ENCODE assay signal across 31 cellular contexts in the genomic region with DNA sequence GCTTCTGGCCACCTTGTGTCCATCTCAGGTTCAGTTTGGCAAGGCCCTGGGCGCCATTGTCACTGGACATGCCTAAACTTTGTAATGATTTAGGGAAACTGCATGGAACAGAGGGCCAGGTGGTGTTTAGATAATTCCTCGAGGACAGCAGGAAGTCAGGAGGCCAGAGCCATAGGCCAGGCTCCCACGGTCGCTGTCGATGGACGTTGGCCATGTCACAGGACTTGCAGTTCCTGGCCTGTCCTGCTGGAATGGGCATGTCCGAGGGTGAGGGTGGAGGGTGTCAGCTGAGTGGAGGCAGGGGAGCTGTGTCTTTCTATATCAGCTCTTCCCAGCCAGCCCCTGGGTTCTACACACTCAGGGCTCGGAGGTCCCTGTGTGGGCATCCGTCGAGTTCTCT.
"Had no signal": no experiment of that assay in that cellular context is flagged by ENCODE, and none has a peak within 500 bp of the region (broad histone marks: within the 10 kb centered on the region; RNA-seq: fewer than 3 reads in every experiment).

No MANE protein-coding gene starts in this region.

- ATAC-seq: activated CD8-positive, alpha-beta T cell treated with anti-CD3 and anti-CD28 coated beads for 36 hours; activated naive CD4-positive, alpha-beta T cell treated with anti-CD3 and anti-CD28 coated beads, Interleukin-2, amount 50 U/mL, for 72 hours; activated T-cell treated with anti-CD3 and anti-CD28 coated beads, Interleukin-2, amount 50 U/mL, for 4 hours; activated T-cell treated with anti-CD3 and anti-CD28 coated beads, Interleukin-2, amount 50 U/mL, for 72 hours; activated T-helper 17 cell treated with anti-CD3 and anti-CD28 coated beads, Interleukin-2, amount 50 U/mL, for 72 hours; body of pancreas had no signal

- H3K36me3 ChIP-seq: adrenal gland, breast epithelium had no signal

- DNase-seq: activated B cell treated with CpG ODN at 0.5 μM for 24 hours; activated CD4-positive, alpha-beta memory T cell treated with anti-CD3 and anti-CD28 coated beads for 36 hours; activated CD4-positive, alpha-beta T cell treated with anti-CD3 and anti-CD28 coated beads for 4 hours; activated CD4-positive, alpha-beta T cell treated with anti-CD3 and anti-CD28 coated beads, Interleukin-2, amount 10 ng/mL, durations not matched to agents 24 days and 14 days; activated CD4-positive, alpha-beta T cell treated with anti-CD3 and anti-CD28 coated beads, Interleukin-2, amount 50 U/mL, for 1 hour; activated CD4-positive, alpha-beta T cell treated with anti-CD3 and anti-CD28 coated beads, Interleukin-2, amount 50 U/mL, for 4 hours; activated CD4-positive, CD25-positive, alpha-beta regulatory T cell treated with anti-CD3 and anti-CD28 coated beads, Interleukin-2, amount 50 U/mL, for 72 hours; activated CD8-positive, alpha-beta memory T cell treated with anti-CD3 and anti-CD28 coated beads, Interleukin-2, amount 50 U/mL, for 4 hours; activated CD8-positive, alpha-beta T cell treated with anti-CD3 and anti-CD28 coated beads for 36 hours; activated effector memory CD4-positive, alpha-beta T cell treated with anti-CD3 and anti-CD28 coated beads, Interleukin-2, amount 50 U/mL, for 16 hours; activated gamma-delta T cell treated with Interleukin-2 at 50 U/mL for 16 hours; activated naive CD4-positive, alpha-beta T cell; activated naive CD4-positive, alpha-beta T cell treated with anti-CD3 and anti-CD28 coated beads for 36 hours; activated naive CD4-positive, alpha-beta T cell treated with anti-CD3 and anti-CD28 coated beads, Interleukin-2, amount 50 U/mL, for 16 hours; activated naive CD8-positive, alpha-beta T cell treated with anti-CD3 and anti-CD28 coated beads for 36 hours; activated T-cell treated with anti-CD3 and anti-CD28 coated beads for 4 hours; activated T-cell treated with anti-CD3 and anti-CD28 coated beads, Interleukin-2, amount 50 U/mL, for 1 hour; activated T-cell treated with anti-CD3 and anti-CD28 coated beads, Interleukin-2, amount 50 U/mL, for 4 hours; activated T-cell treated with anti-CD3 and anti-CD28 coated beads, Interleukin-2, amount 50 U/mL, for 72 hours; adrenal gland; amniotic stem cell; aorta; body of pancreas; brain microvascular endothelial cell; central memory CD4-positive, alpha-beta T cell; T-helper 2 cell; T-helper 9 cell had no signal

- H3K4me1 ChIP-seq: adrenal gland, body of pancreas, breast epithelium had no signal

- H3K27me3 ChIP-seq: adrenal gland, body of pancreas, brain microvascular endothelial cell, breast epithelium had no signal

- H3K27ac ChIP-seq: adrenal gland, body of pancreas, brain microvascular endothelial cell, breast epithelium, VCaP had no signal

- H3K4me3 ChIP-seq: adrenal gland, body of pancreas, breast epithelium had no signal

- H3K9me3 ChIP-seq: adrenal gland, body of pancreas had no signal
